22 cellular contexts compared by ENCODE assay signal in the genomic region with DNA sequence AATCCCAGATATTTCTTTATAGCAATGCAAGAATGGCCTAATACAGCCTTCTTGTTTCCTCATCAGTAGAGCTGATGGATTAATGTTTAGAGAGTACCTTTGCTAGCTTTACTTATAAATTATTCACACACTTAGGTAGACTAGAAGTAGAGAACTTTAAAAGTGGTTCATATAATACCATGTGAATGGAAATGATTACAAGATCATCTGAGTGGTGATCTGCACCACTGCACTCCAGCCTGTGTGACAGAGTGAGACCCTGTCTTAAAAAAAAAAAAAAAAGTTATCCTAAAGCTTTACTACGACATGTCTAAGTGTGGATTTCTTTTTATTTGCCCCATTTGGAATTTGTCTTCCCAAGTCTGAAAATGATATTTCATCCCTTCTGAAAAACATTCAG. TPM values are rescaled to one million over a fixed set of nuclear protein-coding genes. Genes with fewer than 3 reads are reported as not detected.
"Had no signal": no experiment of that assay in that cellular context is flagged by ENCODE, and none has a peak within 500 bp of the region (broad histone marks: within the 10 kb centered on the region; RNA-seq: fewer than 3 reads in every experiment).

No MANE protein-coding gene starts in this region.

- H3K27me3 ChIP-seq: MG63 had no signal

- DNase-seq: IMR-90, Karpas-422, KG1, MG63, NCI-H1092, NCI-H1105 treated with DMSO at 0.1 percent for 48 hours, NCI-H1417 treated with DMSO at 0.1 percent for 48 hours, NCI-H146, NCI-H1694 treated with DMSO at 0.1 percent for 48 hours, NCI-H2029, NCI-H2081 treated with DMSO at 0.1 percent for 48 hours, NCI-H2171, NCI-H226, NCI-H446, NCI-H510A, NCI-H524 treated with DMSO at 0.1 percent for 48 hours, NCI-H69, NCI-H774, Right ventricle myocardium superior, RPMI8226 had no signal

- FAIRE-seq: HepG2 had no signal

- H3K4me3 ChIP-seq: MG63 had no signal

- H3K9me3 ChIP-seq: MG63 had no signal

- ATAC-seq: HepG2, SK-N-SH treated with all-trans-retinoic acid at 6 μM for 48 hours had no signal

RNA-seq across cellular contexts. Expression of gene LRRTM2, which starts 23.2 kb away (rescaled TPM):
- total RNA-seq: HepG2, Right ventricle myocardium superior had no signal
- polyA plus RNA-seq: HepG2 had no signal
